ENCODE assay signal across 27 cellular contexts in genomic region chrX:132040066-132040465, GRCh38.
"Had no signal": no experiment of that assay in that cellular context is flagged by ENCODE, and none has a peak within 500 bp of the region (broad histone marks: within the 10 kb centered on the region; RNA-seq: fewer than 3 reads in every experiment).

No MANE protein-coding gene starts in this region.

- H3K9me3 Mint-ChIP-seq: activated CD4-positive, alpha-beta memory T cell treated with anti-CD3 and anti-CD28 coated beads, Interleukin-2, amount 10 ng/mL, durations not matched to agents 7 days and 5 days; activated naive CD8-positive, alpha-beta T cell treated with anti-CD3 and anti-CD28 coated beads for 36 hours had no signal

- H3K9ac ChIP-seq: KMS-11 had no signal

- DNase-seq: activated CD4-positive, alpha-beta memory T cell treated with anti-CD3 and anti-CD28 coated beads, Interleukin-2, amount 10 ng/mL, durations not matched to agents 7 days and 5 days; activated CD4-positive, alpha-beta T cell treated with anti-CD3 and anti-CD28 coated beads for 1 hour; activated CD4-positive, alpha-beta T cell treated with anti-CD3 and anti-CD28 coated beads for 48 hours; activated CD4-positive, CD25-positive, alpha-beta regulatory T cell; activated CD8-positive, alpha-beta memory T cell treated with anti-CD3 and anti-CD28 coated beads for 24 hours; activated CD8-positive, alpha-beta memory T cell treated with anti-CD3 and anti-CD28 coated beads, Interleukin-2, amount 10 ng/mL, durations not matched to agents 7 days and 5 days; activated CD8-positive, alpha-beta memory T cell treated with anti-CD3 and anti-CD28 coated beads, Interleukin-2, amount 50 U/mL, for 48 hours; activated effector memory CD4-positive, alpha-beta T cell treated with anti-CD3 and anti-CD28 coated beads, Interleukin-2, amount 50 U/mL, for 16 hours; activated naive CD4-positive, alpha-beta T cell; activated naive CD4-positive, alpha-beta T cell treated with anti-CD3 and anti-CD28 coated beads, Interleukin-2, amount 50 U/mL, for 16 hours; activated naive CD8-positive, alpha-beta T cell treated with anti-CD3 and anti-CD28 coated beads for 36 hours; activated T-cell treated with anti-CD3 and anti-CD28 coated beads, Interleukin-2, amount 50 U/mL, for 48 hours; amniotic stem cell; aorta; NCI-H1092 treated with DMSO at 0.1 percent for 48 hours; NCI-H1417 treated with DMSO at 0.1 percent for 48 hours; NCI-H187 treated with DMSO at 0.1 percent for 48 hours; NCI-H2081; NCI-H345; NCI-H524 treated with DMSO at 0.1 percent for 48 hours; SHP77; SJCRH30; T1000; WERI-Rb-1 had no signal

- H3K36me3 ChIP-seq: SJCRH30, WERI-Rb-1 had no signal

- H3K27ac ChIP-seq: KMS-11, SJCRH30, SK-N-MC, WERI-Rb-1 had no signal

- H3K4me2 ChIP-seq: KMS-11 had no signal

- H3K27ac Mint-ChIP-seq: activated CD4-positive, alpha-beta memory T cell treated with anti-CD3 and anti-CD28 coated beads, Interleukin-2, amount 10 ng/mL, durations not matched to agents 7 days and 5 days; activated CD8-positive, alpha-beta memory T cell treated with anti-CD3 and anti-CD28 coated beads, Interleukin-2, amount 10 ng/mL, durations not matched to agents 7 days and 5 days; activated naive CD8-positive, alpha-beta T cell treated with anti-CD3 and anti-CD28 coated beads for 36 hours had no signal

- H3K4me3 Mint-ChIP-seq: activated CD4-positive, alpha-beta memory T cell treated with anti-CD3 and anti-CD28 coated beads, Interleukin-2, amount 10 ng/mL, durations not matched to agents 7 days and 5 days; activated CD8-positive, alpha-beta memory T cell treated with anti-CD3 and anti-CD28 coated beads, Interleukin-2, amount 10 ng/mL, durations not matched to agents 7 days and 5 days; activated naive CD8-positive, alpha-beta T cell treated with anti-CD3 and anti-CD28 coated beads for 36 hours had no signal

- H3K9me3 ChIP-seq: SJCRH30 had no signal

- ATAC-seq: activated CD8-positive, alpha-beta memory T cell treated with anti-CD3 and anti-CD28 coated beads, Interleukin-2, amount 10 ng/mL, durations not matched to agents 7 days and 5 days; Panc1 had no signal

- H3K27me3 ChIP-seq: SJCRH30 had no signal

- H3K36me3 Mint-ChIP-seq: activated CD8-positive, alpha-beta memory T cell treated with anti-CD3 and anti-CD28 coated beads, Interleukin-2, amount 10 ng/mL, durations not matched to agents 7 days and 5 days had no signal

- H3K4me3 ChIP-seq: SJCRH30, SK-N-MC had no signal

- H3K27me3 Mint-ChIP-seq: activated CD4-positive, alpha-beta memory T cell treated with anti-CD3 and anti-CD28 coated beads, Interleukin-2, amount 10 ng/mL, durations not matched to agents 7 days and 5 days; activated CD8-positive, alpha-beta memory T cell treated with anti-CD3 and anti-CD28 coated beads, Interleukin-2, amount 10 ng/mL, durations not matched to agents 7 days and 5 days; activated naive CD8-positive, alpha-beta T cell treated with anti-CD3 and anti-CD28 coated beads for 36 hours had no signal

- H3K4me1 ChIP-seq: SJCRH30 had no signal
